22 cellular contexts compared by ENCODE assay signal in genomic region chr17:69710926-69711325, GRCh38.
"Had no signal": no experiment of that assay in that cellular context is flagged by ENCODE, and none has a peak within 500 bp of the region (broad histone marks: within the 10 kb centered on the region; RNA-seq: fewer than 3 reads in every experiment).

No MANE protein-coding gene starts in this region.

- H3K36me3 Mint-ChIP-seq: WTC11 had no signal

- H3K4me1 ChIP-seq: uterus had no signal

- H3K9me3 Mint-ChIP-seq: activated naive CD8-positive, alpha-beta T cell treated with anti-CD3 and anti-CD28 coated beads, Interleukin-2, amount 50 U/mL, for 24 hours; activated T-cell treated with anti-CD3 and anti-CD28 coated beads, Interleukin-2, amount 50 U/mL, for 4 hours had no signal

- H3K4me3 Mint-ChIP-seq: activated naive CD8-positive, alpha-beta T cell treated with anti-CD3 and anti-CD28 coated beads, Interleukin-2, amount 50 U/mL, for 24 hours; activated T-cell treated with anti-CD3 and anti-CD28 coated beads, Interleukin-2, amount 50 U/mL, for 4 hours; WTC11 had no signal

- H3K27ac ChIP-seq: gastrocnemius medialis, testis, uterus had no signal

- H3K27ac Mint-ChIP-seq: activated naive CD8-positive, alpha-beta T cell treated with anti-CD3 and anti-CD28 coated beads, Interleukin-2, amount 50 U/mL, for 24 hours; WTC11 had no signal

- H3K36me3 ChIP-seq: gastrocnemius medialis, uterus had no signal

- H3K9me3 ChIP-seq: gastrocnemius medialis, mucosa of descending colon, testis, uterus had no signal

- H3K4me3 ChIP-seq: gastrocnemius medialis, mucosa of descending colon, testis, uterus had no signal

- DNase-seq: activated CD4-positive, alpha-beta T cell treated with anti-CD3 and anti-CD28 coated beads for 4 hours; activated CD4-positive, alpha-beta T cell treated with anti-CD3 and anti-CD28 coated beads, Interleukin-2, amount 50 U/mL, for 48 hours; activated CD8-positive, alpha-beta memory T cell treated with anti-CD3 and anti-CD28 coated beads, Interleukin-2, amount 50 U/mL, for 48 hours; activated naive CD4-positive, alpha-beta T cell treated with anti-CD3 and anti-CD28 coated beads, Interleukin-2, amount 50 U/mL, for 16 hours; activated naive CD8-positive, alpha-beta T cell treated with anti-CD3 and anti-CD28 coated beads, Interleukin-2, amount 50 U/mL, for 24 hours; activated T-cell treated with anti-CD3 and anti-CD28 coated beads, Interleukin-2, amount 50 U/mL, for 4 hours; gastrocnemius medialis; hypothalamus; left cardiac atrium; mesenchymal stem cell; mucosa of descending colon; occipital lobe; retina; stimulated activated CD4-positive, alpha-beta T cell treated with anti-CD3 and anti-CD28 coated beads, Interleukin-2, amount 100 ng/mL, for 48 hours; stimulated activated CD8-positive, alpha-beta memory T cell treated with anti-CD3 and anti-CD28 coated beads, Interleukin-4, amount 100 ng/mL, for 48 hours; stimulated activated naive CD4-positive, alpha-beta T cell; T1000; testis; trophoblast cell; uterus had no signal

- H3K27me3 ChIP-seq: gastrocnemius medialis, testis, uterus had no signal

- H3K4me1 Mint-ChIP-seq: WTC11 had no signal

- ATAC-seq: activated naive CD8-positive, alpha-beta T cell treated with anti-CD3 and anti-CD28 coated beads, Interleukin-2, amount 50 U/mL, for 24 hours; activated T-cell treated with anti-CD3 and anti-CD28 coated beads, Interleukin-2, amount 50 U/mL, for 4 hours; esophagus mucosa; gastrocnemius medialis; left cardiac atrium; mucosa of descending colon; WTC11 had no signal
